In genomic region chr9:86354048-86354881, GRCh38 we compare ENCODE assay signal across 8 cellular contexts. TPM values are rescaled to one million over a fixed set of nuclear protein-coding genes. Genes with fewer than 3 reads are reported as not detected.
DNase-seq lines count a peak whose midpoint lies in the region; ATAC-seq, FAIRE-seq and TF ChIP-seq lines count a peak whose summit lies in the region.

Gene TUT7, minus strand, starts transcription at chr9:86354410. Its CDS starts 1,211 bp downstream, at chr9:86353199.

- DNase-seq in CD14-positive monocyte (ENCODE audit: low spot score) (peak; percentile 93), NCI-H774 (lab: John Stamatoyannopoulos, UW) (peak; percentile 94), dermis blood vessel endothelial cell (peak; percentile 97), HepG2 (ENCODE audit: low spot score) (peak; percentile 90)
- peak; percentile 88 to 89 for DNase-seq in activated CD4-positive, alpha-beta T cell treated with anti-CD3 and anti-CD28 coated beads, Interleukin-2, amount 50 U/mL, for 4 hours
- peak; percentile 95 to 97 for DNase-seq in stimulated activated CD4-positive, alpha-beta T cell treated with anti-CD3 and anti-CD28 coated beads, Interleukin-2, amount 100 ng/mL, for 48 hours

- peaks cover 0 to 2% (median 0%) of the 10 kb centered on the region in 3 donors for H3K27me3 Mint-ChIP-seq in CD14-positive monocyte (ENCODE audit: low read depth in 3 of 3)

- no TSS peak for BruUV-seq in HepG2 (replicated peaks; lab: Mats Ljungman, UMichigan)

- CTCF ChIA-PET in HepG2 (lab: Yijun Ruan, JAX; ENCODE audit: low intra/inter-chr PET ratio, low total read pairs), result no interaction called here

- H3K9me3 Mint-ChIP-seq in CD14-positive monocyte, result peaks cover 0 to 5% (median 0%) of the 10 kb centered on the region in 7 donors

- H3K4me2 ChIP-seq in HepG2 (ENCODE audit: low read depth, low read length), result peak within 1 kb of the TSS; percentile 89

- H3K36me3 Mint-ChIP-seq in CD14-positive monocyte, result peaks cover 19 to 27% of the 10 kb centered on the region in 2 donors

- H3K27ac Mint-ChIP-seq in CD14-positive monocyte, result peak within 1 kb of the TSS; percentile 95 to 99 (median 97)

- H3K27ac ChIP-seq in HepG2 (ENCODE audit: extremely low read length, insufficient read depth, low read length), result peak within 1 kb of the TSS; percentile 85

- TF ChIP-seq CTCF in CD14-positive monocyte (IDR thresholded peaks at IDR 0.05) (no peak), HepG2 (CRISPR knock-in tag; IDR thresholded peaks at IDR 0.05) (0 out of 2 replicates have a peak, but pooled peaks have one; percentile 1)

- FAIRE-seq in HepG2 (lab: Jason Lieb, UNC), result peak; percentile 36

- ATAC-seq in GM19395 (IDR thresholded peaks at IDR 0.05; ENCODE audit: unreplicated experiment) (peak; percentile 79), HG03558 (IDR thresholded peaks at IDR 0.05; ENCODE audit: extremely low read depth, unreplicated experiment) (peak; percentile 61), HepG2 (peak; percentile 95)

- no peaks in the 10 kb centered on the region for H3K36me3 ChIP-seq in HepG2 (replicated peaks in 1 of 2; ENCODE audit: control insufficient read depth in 1 of 2, insufficient read depth in 2 of 2, low read length in 2 of 2)

- TF ChIP-seq EP300 in HepG2 (IDR thresholded peaks at IDR 0.05; ENCODE audit: low read depth in 2 of 2, low read length in 2 of 2) (no peak), HepG2 (CRISPR knock-in tag; IDR thresholded peaks at IDR 0.05; ENCODE audit: borderline replicate concordance) (no peak)

- intact Hi-C loops in CD14-positive monocyte (cut with micrococcal nuclease) (loop anchor here in 1 of 2 donors (5.0 to 10.0 kb wide), 2 partner anchors 72 to 411 kb away; partner anchors contain the start of gene ISCA1), HepG2 (cut with micrococcal nuclease; ENCODE audit: unreplicated experiment) (loop anchor here (2.0 to 5.0 kb wide), 3 partner anchors 17 to 67 kb away; no protein-coding TSS in a partner anchor)

- peak; percentile 63 for TF ChIP-seq RAD21 in HepG2 (CRISPR knock-in tag; IDR thresholded peaks at IDR 0.05)

- H3K9ac ChIP-seq in HepG2 (ENCODE audit: insufficient read depth, low read depth, low read length), result peak within 1 kb of the TSS; percentile 92

- peaks cover 47% of the 10 kb centered on the region for H3K4me1 ChIP-seq in HepG2 (ENCODE audit: insufficient read depth, low read length)

- H3K4me3 ChIP-seq in HepG2 (replicated peaks in 1 of 3; ENCODE audit: insufficient read depth in 1 of 3, low read depth in 2 of 3, low read length in 3 of 3), result peak within 1 kb of the TSS; percentile 94 to 100 (median 96)

- peak within 1 kb of the TSS; percentile 83 for H2AFZ ChIP-seq in HepG2 (ENCODE audit: low read length)

- H4K20me1 ChIP-seq in HepG2 (ENCODE audit: insufficient read depth, low read length), result no peaks in the 10 kb centered on the region; the same call in 1 of the 2 replicates

- TF ChIP-seq POLR2A in HepG2 (IDR thresholded peaks at IDR 0.05; ENCODE audit: insufficient read depth in 1 of 2, low read depth in 2 of 2, low read length in 2 of 2), result peak; percentile 74 to 89; a peak in 3 of 4 replicates

- POLR2A ChIA-PET in HepG2 (lab: Yijun Ruan, JAX), result interaction anchor here (1.1 to 1.4 kb wide), 2 partner anchors 36 to 51 kb away, joined by 3 to 6 read pairs; no protein-coding TSS in a partner anchor

- peaks cover 55% of the 10 kb centered on the region for H3K4me1 Mint-ChIP-seq in CD14-positive monocyte

- peak within 1 kb of the TSS; percentile 99 to 100 for H3K4me3 Mint-ChIP-seq in CD14-positive monocyte

- WGBS in HepG2 (ENCODE audit: low lambda C conversion rate), result no CpG with 5 or more reads among the region's 85 CpGs

- H3K9me3 ChIP-seq in HepG2 (ENCODE audit: low read length), result no peaks in the 10 kb centered on the region

- in situ Hi-C loops in HepG2 (cut with HindIII; ENCODE audit: extremely low pct_ligation_motif_present, low pct_unique_long_range_greater_than_20kb), result no loop called here

- peaks cover 44% of the 10 kb centered on the region for H3K79me2 ChIP-seq in HepG2 (ENCODE audit: insufficient read depth, low read length)

- H3K27me3 ChIP-seq in HepG2 (ENCODE audit: control insufficient read depth in 1 of 2, insufficient read depth in 2 of 2, low read length in 2 of 2), result no peaks in the 10 kb centered on the region; a peak in 1 of 5 replicates

TF ChIP-seq in HepG2, 621 proteins besides CTCF, POLR2A, EP300 and RAD21 (continues in another document):
- TF ChIP-seq NKX3-1 (CRISPR knock-in tag; IDR thresholded peaks at IDR 0.05) (peak; percentile 28; the same call in 1 of the 2 replicates), HNRNPL (IDR thresholded peaks at IDR 0.05; ENCODE audit: low read depth, low read length) (peak; percentile 58; the same call in 1 of the 2 replicates), FOXO1 (CRISPR knock-in tag; IDR thresholded peaks at IDR 0.05) (peak; percentile 27; the same call in 1 of the 2 replicates), MTA3 (CRISPR knock-in tag; IDR thresholded peaks at IDR 0.05) (no peak), ZNF572 (CRISPR knock-in tag; IDR thresholded peaks at IDR 0.05) (peak; percentile 34; the same call in 1 of the 2 replicates), ZNF781 (CRISPR knock-in tag; IDR thresholded peaks at IDR 0.05; ENCODE audit: borderline replicate concordance, not compliant biosample characterization) (no peak), REPIN1 (CRISPR knock-in tag; IDR thresholded peaks at IDR 0.05; ENCODE audit: borderline replicate concordance, low read depth) (peak; percentile 88), AKAP8 (CRISPR knock-in tag; IDR thresholded peaks at IDR 0.05) (no peak), ZNF570 (CRISPR knock-in tag; IDR thresholded peaks at IDR 0.05; ENCODE audit: borderline replicate concordance) (no peak), STAT6 (CRISPR knock-in tag; IDR thresholded peaks at IDR 0.05; ENCODE audit: borderline replicate concordance) (peak; percentile 80; the same call in 1 of the 2 replicates), ZNF7 (CRISPR knock-in tag; IDR thresholded peaks at IDR 0.05) (no peak), HNRNPK (IDR thresholded peaks at IDR 0.05; ENCODE audit: low read depth, low read length, poor library complexity, severe bottlenecking) (peak; percentile 31), ZNF747 (CRISPR knock-in tag; IDR thresholded peaks at IDR 0.05; ENCODE audit: borderline replicate concordance) (peak; percentile 77), ZNF367 (CRISPR knock-in tag; IDR thresholded peaks at IDR 0.05; ENCODE audit: borderline replicate concordance) (no peak), PHF20 (CRISPR knock-in tag; IDR thresholded peaks at IDR 0.05) (peak; percentile 92), SMAD9 (CRISPR knock-in tag; IDR thresholded peaks at IDR 0.05) (no peak), PAF1 (CRISPR knock-in tag; IDR thresholded peaks at IDR 0.05) (no peak), RFX1 (IDR thresholded peaks at IDR 0.05) (no peak), HIVEP1 (CRISPR knock-in tag; IDR thresholded peaks at IDR 0.05) (peak; percentile 39; the same call in 1 of the 2 replicates), NR3C1 (CRISPR knock-in tag; IDR thresholded peaks at IDR 0.05) (no peak), LCORL (IDR thresholded peaks at IDR 0.05) (no peak), LCORL (CRISPR knock-in tag; IDR thresholded peaks at IDR 0.05) (peak; percentile 92), ERF (CRISPR knock-in tag; IDR thresholded peaks at IDR 0.05) (peak; percentile 80; the same call in 1 of the 2 replicates)

RNA-seq across cellular contexts. Expression of gene TUT7, which starts in this region (rescaled TPM):
- polyA plus RNA-seq in CD14-positive monocyte, result 10 to 100 TPM; 14.2 to 27.9 TPM
- 27.2 and 28.4 TPM in 2 replicates for total RNA-seq in dermis blood vessel endothelial cell
- total RNA-seq in HepG2 (2016; rRNA removed; fragmentation: Illumina TruSeq; extraction: Trizol), result 19.4 and 21.3 TPM in 2 replicates
- 8.5 and 9.6 TPM in 2 replicates for total RNA-seq in HepG2 (2016; cell fraction: cytosol; rRNA removed; fragmentation: Illumina TruSeq; extraction: Trizol; ENCODE audit: low read depth)
- 18.9 and 21.1 TPM in 2 replicates for total RNA-seq in HepG2 (2016; cell fraction: insoluble cytoplasmic fraction; rRNA removed; fragmentation: Illumina TruSeq; extraction: Trizol)
- total RNA-seq in HepG2 (2016; cell fraction: membrane; rRNA removed; fragmentation: Illumina TruSeq; extraction: Trizol), result 5.5 and 6.8 TPM in 2 replicates
- 33.9 and 41.9 TPM in 2 replicates for total RNA-seq in HepG2 (2016; cell fraction: nucleus; rRNA removed; fragmentation: Illumina TruSeq; extraction: Trizol)
- polyA plus RNA-seq in HepG2 (2011; rRNA removed), result 10.4 and 12.0 TPM in 2 replicates
- 5.1 and 6.7 TPM in 2 replicates for polyA plus RNA-seq in HepG2 (2011; cell fraction: cytosol; rRNA removed)
- polyA plus RNA-seq in HepG2 (2011; cell fraction: nucleus; rRNA removed), result 12.3 and 18.3 TPM in 2 replicates
- 11.4 and 12.9 TPM in 2 replicates for polyA plus RNA-seq in HepG2 (2012)
- 1.2 TPM in 2 replicates for polyA plus RNA-seq in HepG2 (2016; cell fraction: cytosol; fragmentation: Illumina TruSeq; extraction: Trizol; ENCODE audit: low read depth)
- polyA plus RNA-seq in HepG2 (2016; cell fraction: insoluble cytoplasmic fraction; fragmentation: Illumina TruSeq; extraction: Trizol; ENCODE audit: low read depth), result 12.1 and 13.2 TPM in 2 replicates
- 2.0 and 3.0 TPM in 2 replicates for polyA plus RNA-seq in HepG2 (2016; cell fraction: membrane; fragmentation: Illumina TruSeq; extraction: Trizol; ENCODE audit: low read depth)
- polyA plus RNA-seq in HepG2 (2016; cell fraction: nucleus; fragmentation: Illumina TruSeq; extraction: Trizol; ENCODE audit: insufficient read depth, low read depth), result 21.4 and 24.7 TPM in 2 replicates
- 6.9 and 11.9 TPM in 2 replicates for polyA minus RNA-seq in HepG2 (2011; rRNA and poly(A)+ RNA removed; ENCODE audit: low replicate concordance)
- 9.5 and 12.2 TPM in 2 replicates for polyA minus RNA-seq in HepG2 (2011; cell fraction: cytosol; rRNA and poly(A)+ RNA removed)
- polyA minus RNA-seq in HepG2 (2011; cell fraction: nucleus; rRNA and poly(A)+ RNA removed), result 130 and 161 TPM in 2 replicates

Comparison
In these comparisons a context has a peak if more than half of its experiments do, and no peak if none do; other contexts are left out.
1. Peak in every context shown above with its lines: DNase-seq, ATAC-seq, H3K4me3 ChIP-seq and H3K27ac ChIP-seq.